In genomic region chr11:67392182-67392715, GRCh38 we compare ENCODE assay signal across 6 cellular contexts. TPM values are rescaled to one million over a fixed set of nuclear protein-coding genes. Genes with fewer than 3 reads are reported as not detected.
A peak's percentile ranks its signal among the peaks of the same experiment; 100 is the strongest.
DNase-seq lines count a peak whose midpoint lies in the region; ATAC-seq, FAIRE-seq and TF ChIP-seq lines count a peak whose summit lies in the region.

No MANE protein-coding gene starts in this region.

- CTCF ChIA-PET in PC-3 (lab: Charles Lee) = interaction anchor here (0.5 to 1.2 kb wide), 6 partner anchors 9 to 60 kb away, joined by 3 to 5 read pairs (median 4); no protein-coding TSS in a partner anchor

- TSS peak; percentile 55 for BruUV-seq in PC-3 (replicated peaks; lab: Mats Ljungman, UMichigan)

- no peaks in the 10 kb centered on the region for H3F3A ChIP-seq in PC-3 (ENCODE audit: low read length, unreplicated experiment)

- H3K27ac ChIP-seq in PC-3 (ENCODE audit: low read length) = 0 out of 2 replicates have a peak overlapping the region, but pooled peaks have one; percentile 17
- H3K27ac ChIP-seq in keratinocyte (ENCODE audit: control insufficient read depth, insufficient read depth, low read length) = peak overlapping the region; percentile 54

- TF ChIP-seq CTCF in PC-3 (conservative IDR thresholded peaks at IDR 0.05; ENCODE audit: low read depth, low read length) (no peak), keratinocyte (optimal IDR thresholded peaks at IDR 0.05 in 1 of 3, IDR thresholded peaks at IDR 0.05 in 1 of 3, conservative IDR thresholded peaks at IDR 0.05 in 1 of 3; ENCODE audit: extremely low read depth in 1 of 3, insufficient read depth in 2 of 3, low read length in 3 of 3) (no peak)

- dilution Hi-C loops in keratinocyte (cut with MboI; ENCODE audit: extremely low pct_ligation_motif_present, low sequenced_read_pairs) = no loop called here

- peak overlapping the region; percentile 98 for H3K4me2 ChIP-seq in PC-3 (ENCODE audit: low read length)
- H3K4me2 ChIP-seq in keratinocyte (ENCODE audit: control insufficient read depth, extremely low read depth, insufficient read depth, low read depth, low read length) = peak overlapping the region; percentile 100

- FAIRE-seq in keratinocyte (lab: Jason Lieb, UNC) = no peak

- intact Hi-C loops in PC-3 (cut with micrococcal nuclease) = no loop called here

- peak overlapping the region; percentile 81 for H3K4me3 ChIP-seq in PC-3 (ENCODE audit: low read length)
- peak overlapping the region; percentile 80 to 97 (median 89) for H3K4me3 ChIP-seq in keratinocyte (ENCODE audit: control insufficient read depth in 2 of 3, extremely low read depth in 1 of 3, insufficient read depth in 2 of 3, low read depth in 1 of 3, low read length in 3 of 3)

- peak; percentile 42 for DNase-seq in ELR (ENCODE audit: low read depth)
- DNase-seq in PC-3 = peak; percentile 15
- DNase-seq in keratinocyte (ENCODE audit: low read depth, low spot score) = no peak
- DNase-seq in epidermal melanocyte (ENCODE audit: insufficient read length, low spot score) = no peak
- no peak for DNase-seq in GM19240 (ENCODE audit: insufficient read length, low spot score)

- peak; percentile 8 for ATAC-seq in PC-3
- ATAC-seq in GM19324 (IDR thresholded peaks at IDR 0.05; ENCODE audit: low FRiP score, unreplicated experiment) = no peak

- H4K20me1 ChIP-seq in PC-3 (ENCODE audit: low read length) = no peaks in the 10 kb centered on the region
- no peaks in the 10 kb centered on the region for H4K20me1 ChIP-seq in keratinocyte (ENCODE audit: control insufficient read depth, extremely low read depth, insufficient read depth, low read length)

- peaks cover 8% of the 10 kb centered on the region; the same call in 1 of the 2 replicates for H3K4me1 ChIP-seq in PC-3 (ENCODE audit: insufficient read depth, low read length)
- H3K4me1 ChIP-seq in keratinocyte (ENCODE audit: control insufficient read depth, extremely low read depth, insufficient read depth, low read length) = peaks cover 11% of the 10 kb centered on the region

- H3K9me2 ChIP-seq in PC-3 (replicated peaks; ENCODE audit: low read length) = no peaks in the 10 kb centered on the region

- H2AFZ ChIP-seq in PC-3 (ENCODE audit: low read length) (peak overlapping the region; percentile 90), keratinocyte (ENCODE audit: control insufficient read depth, low read length) (peak overlapping the region; percentile 95)

- H3K9me3 ChIP-seq in PC-3 (ENCODE audit: low read length) (no peaks in the 10 kb centered on the region), keratinocyte (ENCODE audit: control insufficient read depth, low read depth, low read length) (no peaks in the 10 kb centered on the region)

- H3K79me2 ChIP-seq in PC-3 (ENCODE audit: low read length) (peaks cover 27% of the 10 kb centered on the region), keratinocyte (ENCODE audit: control insufficient read depth, insufficient read depth, low read length) (peaks cover 10% of the 10 kb centered on the region)

- no peaks in the 10 kb centered on the region for H3K27me3 ChIP-seq in PC-3 (ENCODE audit: low read length)
- no peaks in the 10 kb centered on the region for H3K27me3 ChIP-seq in keratinocyte (ENCODE audit: control insufficient read depth, extremely low read depth, insufficient read depth, low read length)

- POLR2A ChIA-PET in PC-3 (lab: Charles Lee; ENCODE audit: unreplicated experiment) = interaction anchor here (0.6 to 1.1 kb wide), 3 partner anchors 10 to 47 kb away, joined by 3 to 11 read pairs (median 8); partner anchors contain the start of gene PPP1CA

- H3K36me3 ChIP-seq in PC-3 (ENCODE audit: low read depth, low read length) (no peaks in the 10 kb centered on the region; the same call in 1 of the 2 replicates), keratinocyte (ENCODE audit: control insufficient read depth in 2 of 2, extremely low read depth in 1 of 2, insufficient read depth in 2 of 2, low read length in 2 of 2) (peaks cover 8 to 15% of the 10 kb centered on the region in 2 experiments)

- H3K9ac ChIP-seq in PC-3 (ENCODE audit: low read length) (peak overlapping the region; percentile 94), keratinocyte (ENCODE audit: control insufficient read depth, extremely low read depth, insufficient read depth, low read length) (peak overlapping the region; percentile 80)

- no peaks in the 10 kb centered on the region for H3K9me1 ChIP-seq in keratinocyte (ENCODE audit: control insufficient read depth, extremely low read depth, insufficient read depth, low read length)

RNA-seq across cellular contexts. Expression of gene RAD9A, which starts 0.5 kb away (rescaled TPM):
- 45.5 and 48.9 TPM in 2 replicates for total RNA-seq in PC-3 (2014; rRNA removed)
- polyA plus RNA-seq in keratinocyte = 5.7 to 8.5 TPM (median 8.0 TPM) in 3 replicates
- polyA plus RNA-seq in keratinocyte (2011; ENCODE audit: low read depth) = 3.6 TPM
- 3.2 and 5.2 TPM in 2 replicates for polyA plus RNA-seq in keratinocyte (2011; cell fraction: cytosol; rRNA removed)
- 19.1 and 25.4 TPM in 2 replicates for polyA plus RNA-seq in keratinocyte (2011; cell fraction: nucleus; rRNA removed)
- 7.3 and 15.1 TPM in 2 replicates for polyA plus RNA-seq in keratinocyte (2012; ENCODE audit: low replicate concordance)
- 2.9 to 5.4 TPM (median 4.6 TPM) in 3 replicates for polyA minus RNA-seq in keratinocyte
- 9.2 TPM for polyA minus RNA-seq in keratinocyte (2011; cell fraction: cytosol; rRNA and poly(A)+ RNA removed)
- polyA minus RNA-seq in keratinocyte (2011; cell fraction: nucleus; rRNA and poly(A)+ RNA removed) = 6.5 and 8.2 TPM in 2 replicates

RNA-seq across cellular contexts. Expression of gene PPP1CA, which starts 9.4 kb away (rescaled TPM):
- 449 and 477 TPM in 2 replicates for total RNA-seq in PC-3 (2014; rRNA removed)
- polyA plus RNA-seq in keratinocyte = 122 to 235 TPM (median 129 TPM) in 3 replicates
- 74.6 TPM for polyA plus RNA-seq in keratinocyte (2011; ENCODE audit: low read depth)
- 94.3 and 169 TPM in 2 replicates for polyA plus RNA-seq in keratinocyte (2011; cell fraction: cytosol; rRNA removed)
- polyA plus RNA-seq in keratinocyte (2011; cell fraction: nucleus; rRNA removed) = 65.5 and 68.2 TPM in 2 replicates
- polyA plus RNA-seq in keratinocyte (2012; ENCODE audit: low replicate concordance) = 94.0 and 183 TPM in 2 replicates
- 120 to 247 TPM (median 124 TPM) in 3 replicates for polyA minus RNA-seq in keratinocyte
- 118 TPM for polyA minus RNA-seq in keratinocyte (2011; cell fraction: cytosol; rRNA and poly(A)+ RNA removed)
- polyA minus RNA-seq in keratinocyte (2011; cell fraction: nucleus; rRNA and poly(A)+ RNA removed) = 28.2 and 28.8 TPM in 2 replicates

RNA-seq across cellular contexts. Expression of gene TBC1D10C, which starts 11.6 kb away (rescaled TPM):
- not detected in 2 replicates for total RNA-seq in PC-3 (2014; rRNA removed)
- not detected in 3 replicates for polyA plus RNA-seq in keratinocyte
- polyA plus RNA-seq in keratinocyte (2011; ENCODE audit: low read depth) = not detected
- polyA plus RNA-seq in keratinocyte (2011; cell fraction: cytosol; rRNA removed) = not detected in 2 replicates
- polyA plus RNA-seq in keratinocyte (2011; cell fraction: nucleus; rRNA removed) = not detected in 2 replicates
- 0.06 TPM in 1 of 2 replicates, not detected in the other for polyA plus RNA-seq in keratinocyte (2012; ENCODE audit: low replicate concordance)
- polyA minus RNA-seq in keratinocyte = not detected in 3 replicates
- polyA minus RNA-seq in keratinocyte (2011; cell fraction: cytosol; rRNA and poly(A)+ RNA removed) = not detected
- not detected in 2 replicates for polyA minus RNA-seq in keratinocyte (2011; cell fraction: nucleus; rRNA and poly(A)+ RNA removed)

RNA-seq across cellular contexts. Expression of gene CLCF1, which starts 18.9 kb away (rescaled TPM):
- 48.3 and 63.5 TPM in 2 replicates for total RNA-seq in PC-3 (2014; rRNA removed)
- 2.2 to 4.9 TPM (median 2.7 TPM) in 3 replicates for polyA plus RNA-seq in keratinocyte
- polyA plus RNA-seq in keratinocyte (2011; ENCODE audit: low read depth) = 0.32 TPM
- polyA plus RNA-seq in keratinocyte (2011; cell fraction: cytosol; rRNA removed) = 2.5 and 2.6 TPM in 2 replicates
- 9.3 and 10.6 TPM in 2 replicates for polyA plus RNA-seq in keratinocyte (2011; cell fraction: nucleus; rRNA removed)
- polyA plus RNA-seq in keratinocyte (2012; ENCODE audit: low replicate concordance) = 2.0 and 2.9 TPM in 2 replicates
- polyA minus RNA-seq in keratinocyte = 2.9 to 3.3 TPM (median 3.1 TPM) in 3 replicates
- polyA minus RNA-seq in keratinocyte (2011; cell fraction: cytosol; rRNA and poly(A)+ RNA removed) = 5.0 TPM
- 2.3 and 2.4 TPM in 2 replicates for polyA minus RNA-seq in keratinocyte (2011; cell fraction: nucleus; rRNA and poly(A)+ RNA removed)

RNA-seq across cellular contexts. Expression of gene CARNS1, which starts 23.2 kb away (rescaled TPM):
- total RNA-seq in PC-3 (2014; rRNA removed) = 0.22 TPM in 1 of 2 replicates, not detected in the other
- polyA plus RNA-seq in keratinocyte = not detected in 3 replicates
- polyA plus RNA-seq in keratinocyte (2011; ENCODE audit: low read depth) = not detected
- polyA plus RNA-seq in keratinocyte (2011; cell fraction: cytosol; rRNA removed) = 0.01 TPM in 1 of 2 replicates, not detected in the other
- 0.06 and 0.07 TPM in 2 replicates for polyA plus RNA-seq in keratinocyte (2011; cell fraction: nucleus; rRNA removed)
- 0.04 TPM in 1 of 2 replicates, not detected in the other for polyA plus RNA-seq in keratinocyte (2012; ENCODE audit: low replicate concordance)
- polyA minus RNA-seq in keratinocyte = not detected in 3 replicates
- polyA minus RNA-seq in keratinocyte (2011; cell fraction: cytosol; rRNA and poly(A)+ RNA removed) = not detected
- polyA minus RNA-seq in keratinocyte (2011; cell fraction: nucleus; rRNA and poly(A)+ RNA removed) = not detected in 2 replicates

Comparison
In these comparisons a context has a peak if more than half of its experiments do, and no peak if none do; other contexts are left out.
1. DNase-seq: peak in ELR (single experiment) and PC-3 (single experiment); none in keratinocyte (single experiment), epidermal melanocyte (single experiment) and GM19240 (single experiment).